Comparison of ENCODE assay signal across 8 cellular contexts in the genomic region with DNA sequence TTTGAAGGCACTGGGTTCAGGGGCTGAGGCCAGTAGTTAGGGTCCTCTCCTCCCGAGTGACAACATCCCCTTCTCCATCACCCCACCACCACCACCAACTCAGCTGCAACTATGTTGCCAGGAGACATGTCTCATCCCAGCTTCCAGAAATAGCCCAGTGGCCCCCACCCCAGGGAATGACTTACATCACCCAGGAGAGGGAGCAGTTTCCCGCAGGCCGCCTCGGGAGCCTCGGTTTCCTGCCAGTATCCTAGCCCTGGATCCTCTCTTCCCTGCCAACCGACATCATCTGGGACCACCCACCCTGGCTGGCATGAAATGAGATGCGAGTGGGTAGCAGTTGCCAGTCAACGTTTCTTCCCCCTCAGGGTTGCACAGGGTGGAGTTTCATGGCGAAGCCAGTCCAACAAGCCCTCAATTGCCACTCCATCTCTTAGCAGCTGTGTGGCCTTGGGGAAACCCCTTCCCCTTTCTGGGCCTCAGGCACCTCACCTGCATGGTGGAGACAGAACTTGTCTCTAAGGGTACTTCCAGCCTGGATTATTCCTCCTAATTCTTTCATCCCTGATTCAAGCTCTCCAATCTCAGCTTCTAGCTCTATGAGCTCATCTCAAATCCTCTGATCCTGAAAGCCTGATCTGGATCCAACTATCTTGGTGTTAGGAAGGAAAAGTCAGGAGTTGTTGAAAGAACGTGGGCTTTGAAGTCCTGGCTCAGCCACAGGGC. TPM values are rescaled to one million over a fixed set of nuclear protein-coding genes. Genes with fewer than 3 reads are reported as not detected.
DNase-seq lines count a peak whose midpoint lies in the region; TF ChIP-seq lines count a peak whose summit lies in the region.

No MANE protein-coding gene starts in this region.

- peaks cover 13% of the 10 kb centered on the region for H3K4me1 ChIP-seq in hepatocyte (ENCODE audit: insufficient read depth)

- 35% methylated on average over 10 of the region's 10 CpGs for WGBS in hepatocyte (ENCODE audit: low lambda C conversion rate, missing lambda C conversion rate)

- H3K27ac ChIP-seq in hepatocyte = peak overlapping the region; percentile 45

- H3K4me2 ChIP-seq in hepatocyte = no peak overlapping the region

- H3K9me2 ChIP-seq in hepatocyte (replicated peaks; ENCODE audit: insufficient read depth) = no peaks in the 10 kb centered on the region

- no peak overlapping the region for H3K4me3 ChIP-seq in hepatocyte
- no peak overlapping the region for H3K4me3 ChIP-seq in retinal pigment epithelial cell (ENCODE audit: low read length)

- in situ Hi-C loops in Caki2 (cut with HindIII; ENCODE audit: low pct_unique_long_range_greater_than_20kb, low sequenced_read_pairs) = no loop called here

- peak; percentile 60 for TF ChIP-seq CTCF in hepatocyte (IDR thresholded peaks at IDR 0.05; ENCODE audit: poor library complexity)
- peak; percentile 74 for TF ChIP-seq CTCF in retinal pigment epithelial cell (conservative IDR thresholded peaks at IDR 0.05; ENCODE audit: low read depth, low read length)
- no peak for TF ChIP-seq CTCF in GM20000 (IDR thresholded peaks at IDR 0.05; ENCODE audit: extremely low read depth, missing control alignments)

- peaks cover 23% of the 10 kb centered on the region for H4K20me1 ChIP-seq in hepatocyte (ENCODE audit: insufficient read depth, poor library complexity, severe bottlenecking)

- H3K27me3 ChIP-seq in hepatocyte = no peaks in the 10 kb centered on the region

- peaks cover 34% of the 10 kb centered on the region for H3K79me2 ChIP-seq in hepatocyte

- H3K9me3 ChIP-seq in hepatocyte (ENCODE audit: low read depth) = no peaks in the 10 kb centered on the region

- no peaks in the 10 kb centered on the region for H3K36me3 ChIP-seq in hepatocyte (replicated peaks; ENCODE audit: insufficient read depth, low read depth)

- H2AFZ ChIP-seq in hepatocyte = no peak overlapping the region

- peak; percentile 31 for DNase-seq in Caki2 (ENCODE audit: low read depth)
- DNase-seq in LoVo (ENCODE audit: low spot score) = peak; percentile 1
- peak in 52 of 56 donors; percentile 11 to 91 (median 77) for DNase-seq in amygdala (lab: John Stamatoyannopoulos, UW)
- DNase-seq in hepatocyte (ENCODE audit: low spot score) = peak; percentile 86
- DNase-seq in retinal pigment epithelial cell (ENCODE audit: low read depth) = no peak
- no peak for DNase-seq in SKM-1 treated with dmso at 0.1 percent for 144 hours (lab: John Stamatoyannopoulos, UW; ENCODE audit: unreplicated experiment)
- DNase-seq in GM20000 (ENCODE audit: low spot score) = no peak
- DNase-seq in GM19238 (ENCODE audit: insufficient read length, low spot score) = no peak

RNA-seq across cellular contexts. Expression of a gene that starts 3.9 kb away (rescaled TPM):
- 29.9 and 32.2 TPM in 2 replicates for total RNA-seq in Caki2 (2014; rRNA removed; shearing (Covaris generic); ENCODE audit: low replicate concordance)
- 31.2 and 32.2 TPM in 2 replicates for total RNA-seq in hepatocyte
- 36.6 and 38.8 TPM in 2 replicates for polyA plus RNA-seq in hepatocyte

RNA-seq across cellular contexts. Expression of a gene that starts 8.6 kb away (rescaled TPM):
- total RNA-seq in Caki2 (2014; rRNA removed; shearing (Covaris generic); ENCODE audit: low replicate concordance) = 47.1 and 49.5 TPM in 2 replicates
- 32.6 and 47.1 TPM in 2 replicates for total RNA-seq in hepatocyte
- polyA plus RNA-seq in hepatocyte = 20.4 and 24.4 TPM in 2 replicates

RNA-seq across cellular contexts. Expression of a gene that starts 22.7 kb away (rescaled TPM):
- 13.6 and 27.5 TPM in 2 replicates for total RNA-seq in Caki2 (2014; rRNA removed; shearing (Covaris generic); ENCODE audit: low replicate concordance)
- 14.3 and 17.4 TPM in 2 replicates for total RNA-seq in hepatocyte
- 19.3 and 23.2 TPM in 2 replicates for polyA plus RNA-seq in hepatocyte

RNA-seq across cellular contexts. Expression of a gene that starts 26.2 kb away (rescaled TPM):
- 8.4 and 12.4 TPM in 2 replicates for total RNA-seq in Caki2 (2014; rRNA removed; shearing (Covaris generic); ENCODE audit: low replicate concordance)
- 4.9 and 5.1 TPM in 2 replicates for total RNA-seq in hepatocyte
- polyA plus RNA-seq in hepatocyte = 8.6 and 9.7 TPM in 2 replicates

RNA-seq across cellular contexts. Expression of a gene that starts 28.8 kb away (rescaled TPM):
- 72.2 and 128 TPM in 2 replicates for total RNA-seq in Caki2 (2014; rRNA removed; shearing (Covaris generic); ENCODE audit: low replicate concordance)
- total RNA-seq in hepatocyte = 34.2 and 38.6 TPM in 2 replicates
- polyA plus RNA-seq in hepatocyte = 37.8 and 38.6 TPM in 2 replicates

Comparison
In these comparisons a context has a peak if more than half of its experiments do, and no peak if none do; other contexts are left out.
1. DNase-seq: peak in Caki2 (single experiment), LoVo (single experiment), amygdala (52 of 56) and hepatocyte (single experiment); none in retinal pigment epithelial cell (single experiment), SKM-1 treated with dmso at 0.1 percent for 144 hours (single experiment), GM20000 (single experiment) and GM19238 (single experiment).